ENCODE assay signal across 17 cellular contexts in the genomic region with DNA sequence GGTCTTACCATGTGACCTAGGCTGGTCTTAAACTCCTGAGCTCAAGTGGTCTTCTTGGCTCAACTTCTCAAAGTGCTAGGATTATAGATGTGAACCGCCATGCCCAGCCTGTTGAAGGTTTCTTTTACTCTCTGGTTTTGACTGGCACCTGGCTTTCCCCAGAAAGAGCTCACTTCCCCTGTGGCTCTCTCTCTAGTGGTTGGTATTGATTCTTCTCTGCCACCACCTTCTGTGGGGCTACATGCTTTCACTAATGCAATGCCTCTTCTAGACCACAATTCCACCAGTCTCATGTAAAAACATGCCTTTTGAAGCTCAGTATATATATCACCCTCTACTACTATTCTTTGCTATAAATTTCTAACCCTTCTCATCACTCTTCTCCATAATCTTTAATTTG.
DNase-seq lines count a peak whose midpoint lies in the region; ATAC-seq and TF ChIP-seq lines count a peak whose summit lies in the region.
"Had no signal": no experiment of that assay in that cellular context is flagged by ENCODE, and none has a peak within 500 bp of the region (broad histone marks: within the 10 kb centered on the region; RNA-seq: fewer than 3 reads in every experiment).

No MANE protein-coding gene starts in this region.

- DNase-seq in heart right ventricle (no peak), cerebellar cortex (ENCODE audit: low spot score) (no peak)
- DNase-seq in activated CD4-positive, CD25-positive, alpha-beta regulatory T cell (lab: John Stamatoyannopoulos, UW) = no peak
- DNase-seq: effector CD8-positive, alpha-beta T cell; GF-D8; H7; left lung; NCI-H1417; PC-3; posterior cingulate gyrus had no signal

- ATAC-seq in GM18499 (IDR thresholded peaks at IDR 0.05; ENCODE audit: insufficient read depth, unreplicated experiment) = peak; percentile 63
- ATAC-seq in GM18909 (IDR thresholded peaks at IDR 0.05; ENCODE audit: poor library complexity, unreplicated experiment) = peak; percentile 99
- ATAC-seq in HG02571 (IDR thresholded peaks at IDR 0.05; ENCODE audit: unreplicated experiment) = peak; percentile 80
- peak; percentile 99 for ATAC-seq in HG03457 (IDR thresholded peaks at IDR 0.05; ENCODE audit: unreplicated experiment)
- no peak for ATAC-seq in GM21526 (IDR thresholded peaks at IDR 0.05; ENCODE audit: low FRiP score, unreplicated experiment)
- ATAC-seq in heart right ventricle = no peak
- ATAC-seq: left lung, PC-3 had no signal

- no peak overlapping the region for H3K27ac ChIP-seq in heart right ventricle
- H3K27ac ChIP-seq: cardiac muscle cell, left lung, suprapubic skin had no signal

- peaks cover 0 to 11% (median 0%) of the 10 kb centered on the region in 7 donors for H3K27me3 ChIP-seq in heart right ventricle
- H3K27me3 ChIP-seq: cardiac muscle cell, left lung, suprapubic skin had no signal

- intact Hi-C loops in heart right ventricle (cut with DNase I) = no loop called here

- no peaks in the 10 kb centered on the region for H3K4me1 ChIP-seq in heart right ventricle
- H3K4me1 ChIP-seq: left lung, suprapubic skin had no signal

- TF ChIP-seq CTCF in heart right ventricle (IDR thresholded peaks at IDR 0.05) = no peak

- H3K9me3 ChIP-seq in heart right ventricle = no peaks in the 10 kb centered on the region
- H3K9me3 ChIP-seq: left lung, suprapubic skin had no signal

- 90 to 100% methylated on average over 1 of the region's 1 CpG for WGBS in heart right ventricle, 2 donors

- no peaks in the 10 kb centered on the region for H3K36me3 ChIP-seq in heart right ventricle
- H3K36me3 ChIP-seq: cardiac muscle cell, left lung, suprapubic skin had no signal

- no peak overlapping the region for H3K4me3 ChIP-seq in heart right ventricle
- H3K4me3 ChIP-seq: cardiac muscle cell, left lung, suprapubic skin had no signal

Comparison
In these comparisons a context has a peak if more than half of its experiments do, and no peak if none do; other contexts are left out.
1. ATAC-seq: peak in GM18499 (single experiment), GM18909 (single experiment), HG02571 (single experiment) and HG03457 (single experiment); none in GM21526 (single experiment) and heart right ventricle (0 of 8).